17 cellular contexts compared by ENCODE assay signal in genomic region chr13:49452725-49453457, GRCh38. TPM values are rescaled to one million over a fixed set of nuclear protein-coding genes. Genes with fewer than 3 reads are reported as not detected.
DNase-seq lines count a peak whose midpoint lies in the region; ATAC-seq, FAIRE-seq and TF ChIP-seq lines count a peak whose summit lies in the region.
"Had no signal": no experiment of that assay in that cellular context is flagged by ENCODE, and none has a peak within 500 bp of the region (broad histone marks: within the 10 kb centered on the region; RNA-seq: fewer than 3 reads in every experiment).

No MANE protein-coding gene starts in this region.

- TF ChIP-seq RAD21 in IMR-90 (IDR thresholded peaks at IDR 0.05; ENCODE audit: low read length), result no peak

- H3K4me3 ChIP-seq in IMR-90 (ENCODE audit: insufficient read depth, low read depth, low read length) (no peak overlapping the region), fibroblast of lung (replicated peaks in 1 of 4; ENCODE audit: control extremely low read depth in 1 of 4, insufficient read depth in 1 of 4, low read depth in 3 of 4, low read length in 4 of 4) (no peak overlapping the region), parathyroid adenoma (ENCODE audit: low read depth, low read length) (no peak overlapping the region), brain microvascular endothelial cell (ENCODE audit: low read depth, low read length) (no peak overlapping the region)
- H3K4me3 ChIP-seq: A549, HAP-1 had no signal

- H4K91ac ChIP-seq in IMR-90 (ENCODE audit: insufficient read depth, low read depth, low read length), result peak overlapping the region; percentile 50

- ATAC-seq in stimulated activated naive CD8-positive, alpha-beta T cell treated with anti-CD3 and anti-CD28 coated beads, Interleukin-15, Interleukin-2, amounts not matched to agents 100 U/mL and 50 U/mL, for 24 hours, result no peak
- ATAC-seq in IMR-90 (ENCODE audit: low read depth) (no peak), sciatic nerve (no peak)
- ATAC-seq: A549 had no signal

- peak overlapping the region; percentile 16; the same call in 1 of the 2 replicates for H2BK20ac ChIP-seq in IMR-90 (ENCODE audit: low read depth, low read length)

- H3K4me2 ChIP-seq in IMR-90 (ENCODE audit: low read depth, low read length) (no peak overlapping the region; the same call in 1 of the 2 replicates), fibroblast of lung (ENCODE audit: extremely low read depth, insufficient read depth, low read length) (no peak overlapping the region), parathyroid adenoma (ENCODE audit: low read length) (peak overlapping the region; percentile 15)
- H3K4me2 ChIP-seq: A549 had no signal

- no peaks in the 10 kb centered on the region for H3K27me3 Mint-ChIP-seq in stimulated activated naive CD8-positive, alpha-beta T cell treated with anti-CD3 and anti-CD28 coated beads, Interleukin-15, Interleukin-2, amounts not matched to agents 100 ng/mL and 50 ng/mL, for 24 hours
- H3K27me3 Mint-ChIP-seq: CD8-positive, alpha-beta memory T cell had no signal

- in situ Hi-C loops in IMR-90 (cut with MboI; ENCODE audit: low sequenced_read_pairs) (no loop called here), brain microvascular endothelial cell (cut with HindIII; ENCODE audit: low pct_ligation_motif_present, low sequenced_read_pairs) (no loop called here)

- H3K56ac ChIP-seq in IMR-90 (ENCODE audit: extremely low read depth, insufficient read depth, low read length), result no peak overlapping the region

- no peaks in the 10 kb centered on the region for H3K9me3 ChIP-seq in IMR-90 (ENCODE audit: control insufficient read depth, insufficient read depth, low read length)
- H3K9me3 ChIP-seq in fibroblast of lung (ENCODE audit: control insufficient read depth, insufficient read depth, low read depth, low read length), result no peaks in the 10 kb centered on the region
- H3K9me3 ChIP-seq in parathyroid adenoma (ENCODE audit: control insufficient read depth, low read length), result no peaks in the 10 kb centered on the region
- H3K9me3 ChIP-seq: A549, BE2C, Caco-2, HAP-1 had no signal

- FAIRE-seq in HTR-8/SVneo (lab: Jason Lieb, UNC), result no peak
- FAIRE-seq: A549, H1 had no signal

- CTCF ChIA-PET in IMR-90 (lab: Yijun Ruan, JAX), result interaction anchor here (0.6 to 0.9 kb wide), 2 partner anchors 8 to 172 kb away, joined by 3 read pairs; no protein-coding TSS in a partner anchor

- no peak for DNase-seq in stimulated activated naive CD8-positive, alpha-beta T cell treated with anti-CD3 and anti-CD28 coated beads, Interleukin-15, Interleukin-2, amounts not matched to agents 100 U/mL and 50 U/mL, for 24 hours
- DNase-seq in IMR-90 (no peak), fibroblast of lung (ENCODE audit: low read depth in 2 of 2) (no peak), HTR-8/SVneo (ENCODE audit: insufficient read length, low spot score) (no peak), brain microvascular endothelial cell (no peak), sciatic nerve (ENCODE audit: low spot score) (no peak)
- DNase-seq: BE2C; Caco-2; CD8-positive, alpha-beta memory T cell; DND-41; GF-D8 had no signal

- H3K4me1 Mint-ChIP-seq in stimulated activated naive CD8-positive, alpha-beta T cell treated with anti-CD3 and anti-CD28 coated beads, Interleukin-15, Interleukin-2, amounts not matched to agents 100 ng/mL and 50 ng/mL, for 24 hours (ENCODE audit: low read depth), result peaks cover 45% of the 10 kb centered on the region

- H3K79me1 ChIP-seq in IMR-90 (ENCODE audit: low read depth in 1 of 2, low read length in 2 of 2), result peaks cover 18 to 46% of the 10 kb centered on the region in 2 experiments

- H3K27me3 ChIP-seq in IMR-90 (ENCODE audit: control insufficient read depth, insufficient read depth, low read length) (no peaks in the 10 kb centered on the region), fibroblast of lung (ENCODE audit: control insufficient read depth, insufficient read depth, low read length) (no peaks in the 10 kb centered on the region), parathyroid adenoma (ENCODE audit: control insufficient read depth, insufficient read depth, low read length) (no peaks in the 10 kb centered on the region), brain microvascular endothelial cell (replicated peaks) (no peaks in the 10 kb centered on the region)
- H3K27me3 ChIP-seq: BE2C had no signal

- H2AFZ ChIP-seq in IMR-90 (replicated peaks; ENCODE audit: low read length, poor library complexity) (no peak overlapping the region), fibroblast of lung (ENCODE audit: low read length) (no peak overlapping the region), parathyroid adenoma (no peak overlapping the region)

- H3K36me3 Mint-ChIP-seq in stimulated activated naive CD8-positive, alpha-beta T cell treated with anti-CD3 and anti-CD28 coated beads, Interleukin-15, Interleukin-2, amounts not matched to agents 100 ng/mL and 50 ng/mL, for 24 hours (ENCODE audit: low read depth), result peaks cover 31% of the 10 kb centered on the region

- H3K9me3 Mint-ChIP-seq in stimulated activated naive CD8-positive, alpha-beta T cell treated with anti-CD3 and anti-CD28 coated beads, Interleukin-15, Interleukin-2, amounts not matched to agents 100 ng/mL and 50 ng/mL, for 24 hours, result no peaks in the 10 kb centered on the region
- H3K9me3 Mint-ChIP-seq: CD14-positive monocyte; CD8-positive, alpha-beta memory T cell had no signal

- H3K9ac ChIP-seq in IMR-90 (ENCODE audit: low read depth, low read length), result no peak overlapping the region
- no peak overlapping the region for H3K9ac ChIP-seq in fibroblast of lung (ENCODE audit: insufficient read depth, low read length)
- no peak overlapping the region for H3K9ac ChIP-seq in parathyroid adenoma

- intact Hi-C loops in IMR-90 (cut with micrococcal nuclease) (no loop called here), sciatic nerve (cut with DNase I) (no loop called here)

- BruUV-seq in IMR-90 (replicated peaks; lab: Mats Ljungman, UMichigan), result no TSS peak

- peak overlapping the region; percentile 13 for H2BK120ac ChIP-seq in IMR-90 (ENCODE audit: low read depth, low read length)

- no peak overlapping the region for H3K4me3 Mint-ChIP-seq in stimulated activated naive CD8-positive, alpha-beta T cell treated with anti-CD3 and anti-CD28 coated beads, Interleukin-15, Interleukin-2, amounts not matched to agents 100 ng/mL and 50 ng/mL, for 24 hours
- H3K4me3 Mint-ChIP-seq: CD14-positive monocyte had no signal

- WGBS in IMR-90 (ENCODE audit: extremely low coverage in 2 of 2, insufficient read length in 1 of 2), 2 experiments, result no CpG with 5 or more reads among the region's 8 CpGs

- H2BK5ac ChIP-seq in IMR-90 (ENCODE audit: low read depth, low read length, poor library complexity, severe bottlenecking), result peak overlapping the region; percentile 98

- H4K20me1 ChIP-seq in IMR-90 (ENCODE audit: insufficient read depth, low read length) (no peaks in the 10 kb centered on the region), fibroblast of lung (ENCODE audit: control insufficient read depth, extremely low read depth, insufficient read depth, low read length) (no peaks in the 10 kb centered on the region)

- H3K14ac ChIP-seq in IMR-90 (replicated peaks; ENCODE audit: low read depth, low read length), result no peak overlapping the region

- peak overlapping the region; percentile 68; the same call in 1 of the 2 replicates for H3K27ac ChIP-seq in IMR-90 (ENCODE audit: insufficient read depth, low read length)
- H3K27ac ChIP-seq in fibroblast of lung (ENCODE audit: insufficient read depth, low read length), result peak overlapping the region; percentile 18
- no peak overlapping the region for H3K27ac ChIP-seq in parathyroid adenoma
- H3K27ac ChIP-seq in brain microvascular endothelial cell, result no peak overlapping the region
- H3K27ac ChIP-seq: A549 had no signal

- TF ChIP-seq CTCF in IMR-90 (conservative IDR thresholded peaks at IDR 0.05; ENCODE audit: low read depth, low read length) (no peak), fibroblast of lung (conservative IDR thresholded peaks at IDR 0.05 in 1 of 2, IDR thresholded peaks at IDR 0.05 in 1 of 2; ENCODE audit: low read depth in 1 of 2, low read length in 2 of 2) (no peak), parathyroid adenoma (IDR thresholded peaks at IDR 0.05) (no peak), brain microvascular endothelial cell (IDR thresholded peaks at IDR 0.05; ENCODE audit: low read depth, low read length, missing control alignments) (no peak)

- peaks cover 3% of the 10 kb centered on the region for H3K9me1 ChIP-seq in IMR-90 (ENCODE audit: insufficient read depth, low read length)

- no peak overlapping the region; the same call in 1 of the 2 replicates for H3K4ac ChIP-seq in IMR-90 (ENCODE audit: low read depth, low read length)

- peak overlapping the region; percentile 89 for H4K5ac ChIP-seq in IMR-90 (ENCODE audit: low read depth, low read length)

- H3K27ac Mint-ChIP-seq in stimulated activated naive CD8-positive, alpha-beta T cell treated with anti-CD3 and anti-CD28 coated beads, Interleukin-15, Interleukin-2, amounts not matched to agents 100 ng/mL and 50 ng/mL, for 24 hours, result peak overlapping the region; percentile 61
- H3K27ac Mint-ChIP-seq: CD14-positive monocyte had no signal

- H4K8ac ChIP-seq in IMR-90 (ENCODE audit: low read depth in 2 of 2, low read length in 2 of 2), result peak overlapping the region; percentile 46 to 95; a peak in 2 of 4 replicates

- H2AK5ac ChIP-seq in IMR-90 (ENCODE audit: low read depth, low read length), result no peak overlapping the region

- dilution Hi-C loops in IMR-90 (cut with HindIII; ENCODE audit: low sequenced_read_pairs, unreplicated experiment), result no loop called here

- H3K79me2 ChIP-seq in fibroblast of lung (ENCODE audit: control insufficient read depth, insufficient read depth, low read length) (peaks cover 7% of the 10 kb centered on the region), parathyroid adenoma (no peaks in the 10 kb centered on the region)

- H3K23ac ChIP-seq in IMR-90 (ENCODE audit: low read depth, low read length), result no peak overlapping the region

- H3K36me3 ChIP-seq in IMR-90 (ENCODE audit: control insufficient read depth, insufficient read depth, low read length) (no peaks in the 10 kb centered on the region), fibroblast of lung (ENCODE audit: control insufficient read depth, insufficient read depth, low read length) (no peaks in the 10 kb centered on the region), parathyroid adenoma (ENCODE audit: control insufficient read depth, insufficient read depth, low read length) (no peaks in the 10 kb centered on the region), brain microvascular endothelial cell (replicated peaks) (no peaks in the 10 kb centered on the region)
- H3K36me3 ChIP-seq: BE2C, HAP-1 had no signal

- peak overlapping the region; percentile 57; the same call in 1 of the 2 replicates for H3K18ac ChIP-seq in IMR-90 (ENCODE audit: low read depth, low read length)

- no peak for TF ChIP-seq POLR2A in IMR-90 (IDR thresholded peaks at IDR 0.05; ENCODE audit: low read depth, low read length)

- H3K4me1 ChIP-seq in IMR-90 (ENCODE audit: control insufficient read depth, insufficient read depth, low read length) (peaks cover 16% of the 10 kb centered on the region), fibroblast of lung (ENCODE audit: control insufficient read depth, extremely low read depth, insufficient read depth, low read length) (peaks cover 26% of the 10 kb centered on the region), parathyroid adenoma (no peaks in the 10 kb centered on the region)
- H3K4me1 ChIP-seq: BE2C, Caco-2 had no signal

- H2AK9ac ChIP-seq in IMR-90 (replicated peaks; ENCODE audit: low read depth, low read length, poor library complexity), result no peak overlapping the region

- peak overlapping the region; percentile 95; the same call in 1 of the 3 replicates for H2BK15ac ChIP-seq in IMR-90 (ENCODE audit: low read depth, low read length)

- POLR2A ChIA-PET in IMR-90 (lab: Charles Lee; ENCODE audit: unreplicated experiment), result interaction anchor here (0.6 kb wide), 3 partner anchors 10 to 109 kb away, joined by 3 to 5 read pairs (median 4); no protein-coding TSS in a partner anchor

RNA-seq across cellular contexts. Expression of gene SETDB2, which starts 8.8 kb away (rescaled TPM):
- total RNA-seq in IMR-90 (2012; rRNA removed), result 5.7 and 8.6 TPM in 2 replicates
- polyA plus RNA-seq in IMR-90 (2012; rRNA removed), result 2.9 and 4.3 TPM in 2 replicates
- polyA plus RNA-seq in IMR-90 (2012; cell fraction: cytosol; rRNA removed), result 0.33 and 0.35 TPM in 2 replicates
- polyA plus RNA-seq in IMR-90 (2012; cell fraction: nucleus; rRNA removed; ENCODE audit: low replicate concordance), result 1.1 and 6.2 TPM in 2 replicates
- total RNA-seq in fibroblast of lung, result 13.4 and 13.7 TPM in 2 replicates
- polyA plus RNA-seq in fibroblast of lung, result 8.3 and 10.4 TPM in 2 replicates
- polyA plus RNA-seq in fibroblast of lung (2012), result 5.9 and 6.1 TPM in 2 replicates
- 0.55 and 0.82 TPM in 2 replicates for polyA minus RNA-seq in fibroblast of lung (ENCODE audit: low replicate concordance)
- 18.9 TPM for total RNA-seq in sciatic nerve

RNA-seq across cellular contexts. Expression of gene CAB39L, which starts 9.0 kb away (rescaled TPM):
- total RNA-seq in IMR-90 (2012; rRNA removed) (16.7 and 21.9 TPM in 2 replicates), fibroblast of lung (9.4 and 11.3 TPM in 2 replicates), sciatic nerve (83.6 TPM)
- polyA plus RNA-seq in IMR-90 (2012; rRNA removed) (6.6 and 8.5 TPM in 2 replicates), fibroblast of lung (11.8 and 13.0 TPM in 2 replicates)
- polyA plus RNA-seq in IMR-90 (2012; cell fraction: cytosol; rRNA removed), result 2.4 and 3.2 TPM in 2 replicates
- 2.4 and 6.0 TPM in 2 replicates for polyA plus RNA-seq in IMR-90 (2012; cell fraction: nucleus; rRNA removed; ENCODE audit: low replicate concordance)
- polyA plus RNA-seq in fibroblast of lung (2012), result 9.6 and 9.8 TPM in 2 replicates
- polyA minus RNA-seq in fibroblast of lung (ENCODE audit: low replicate concordance), result 7.5 and 8.7 TPM in 2 replicates

RNA-seq across cellular contexts. Expression of gene PHF11, which starts 42.9 kb away (rescaled TPM):
- total RNA-seq in IMR-90 (2012; rRNA removed) (3.9 and 6.7 TPM in 2 replicates), fibroblast of lung (18.5 and 26.8 TPM in 2 replicates), sciatic nerve (55.2 TPM)
- polyA plus RNA-seq in IMR-90 (2012; rRNA removed) (12.2 and 15.4 TPM in 2 replicates), fibroblast of lung (32.8 and 46.8 TPM in 2 replicates)
- 4.0 TPM in 2 replicates for polyA plus RNA-seq in IMR-90 (2012; cell fraction: cytosol; rRNA removed)
- 9.2 and 65.7 TPM in 2 replicates for polyA plus RNA-seq in IMR-90 (2012; cell fraction: nucleus; rRNA removed; ENCODE audit: low replicate concordance)
- polyA plus RNA-seq in fibroblast of lung (2012), result 33.5 and 43.9 TPM in 2 replicates
- polyA minus RNA-seq in fibroblast of lung (ENCODE audit: low replicate concordance), result 1.5 TPM in 1 of 2 replicates, not detected in the other

Comparison
In these comparisons a context has a peak if more than half of its experiments do, and no peak if none do; other contexts are left out.
1. H3K27ac ChIP-seq: peak in IMR-90 (single experiment) and fibroblast of lung (single experiment); none in parathyroid adenoma (single experiment) and brain microvascular endothelial cell (single experiment).